13 cellular contexts compared by ENCODE assay signal in genomic region chr10:102300289-102300843, GRCh38. TPM values are rescaled to one million over a fixed set of nuclear protein-coding genes. Genes with fewer than 3 reads are reported as not detected.
DNase-seq lines count a peak whose midpoint lies in the region; ATAC-seq lines count a peak whose summit lies in the region.
"Had no signal": no experiment of that assay in that cellular context is flagged by ENCODE, and none has a peak within 500 bp of the region (broad histone marks: within the 10 kb centered on the region; RNA-seq: fewer than 3 reads in every experiment).

No MANE protein-coding gene starts in this region.

- peaks cover 6% of the 10 kb centered on the region for H3K36me3 Mint-ChIP-seq in activated CD4-positive, alpha-beta T cell treated with anti-CD3 and anti-CD28 coated beads for 36 hours (ENCODE audit: low read depth)
- H3K36me3 Mint-ChIP-seq in activated T-helper 1 cell treated with anti-CD3 and anti-CD28 coated beads, Interleukin-12 subunit alpha, Interleukin-12 subunit beta, Interleukin-2, Interleukin-4 antibody, amounts not matched to agents 30 ng/mL and 10 ng/mL and 1 ng/mL, durations not matched to agents 14 hours and 24 hours and 36 hours (ENCODE audit: low read depth), result peaks cover 3% of the 10 kb centered on the region
- H3K36me3 Mint-ChIP-seq in stimulated activated memory B cell treated with anti-CD40 and anti-IgM and Interleukin-4, amounts not matched to agents 10 μg/mL and 1 μg/mL and 100 μg/mL, for 72 hours, result peaks cover 12% of the 10 kb centered on the region

- no peak for DNase-seq in activated CD4-positive, alpha-beta T cell treated with anti-CD3 and anti-CD28 coated beads for 36 hours
- no peak for DNase-seq in activated CD4-positive, alpha-beta T cell treated with anti-CD3 and anti-CD28 coated beads for 48 hours
- DNase-seq in activated T-helper 1 cell treated with anti-CD3 and anti-CD28 coated beads, Interleukin-12 subunit alpha, Interleukin-12 subunit beta, Interleukin-2, Interleukin-4 antibody, amounts not matched to agents 30 ng/mL and 10 ng/mL and 1 ng/mL, durations not matched to agents 14 hours and 24 hours and 36 hours (ENCODE audit: low spot score), result no peak
- DNase-seq in Right ventricle myocardium superior (no peak), NCI-H146 treated with DMSO at 0.1 percent for 48 hours (lab: John Stamatoyannopoulos, UW; ENCODE audit: unreplicated experiment) (no peak), NCI-H1694 treated with DMSO at 0.1 percent for 48 hours (lab: John Stamatoyannopoulos, UW) (no peak)
- DNase-seq: GOT3, NCI-H524, small intestine, substantia nigra, T1000 had no signal

- H3K27me3 Mint-ChIP-seq in activated CD4-positive, alpha-beta T cell treated with anti-CD3 and anti-CD28 coated beads for 36 hours, result no peaks in the 10 kb centered on the region
- H3K27me3 Mint-ChIP-seq in activated T-helper 1 cell treated with anti-CD3 and anti-CD28 coated beads, Interleukin-12 subunit alpha, Interleukin-12 subunit beta, Interleukin-2, Interleukin-4 antibody, amounts not matched to agents 30 ng/mL and 10 ng/mL and 1 ng/mL, durations not matched to agents 14 hours and 24 hours and 36 hours (ENCODE audit: insufficient read depth), result no peaks in the 10 kb centered on the region
- no peaks in the 10 kb centered on the region for H3K27me3 Mint-ChIP-seq in stimulated activated memory B cell treated with anti-CD40 and anti-IgM and Interleukin-4, amounts not matched to agents 10 μg/mL and 1 μg/mL and 100 μg/mL, for 72 hours

- intact Hi-C loops in activated CD4-positive, alpha-beta T cell treated with anti-CD3 and anti-CD28 coated beads for 36 hours (cut with DNase I, micrococcal nuclease), result loop anchor here in 1 of 2 experiments (1.0 kb wide), 1 partner anchor 32 kb away; no protein-coding TSS in a partner anchor
- intact Hi-C loops in activated T-helper 1 cell treated with anti-CD3 and anti-CD28 coated beads, Interleukin-12 subunit alpha, Interleukin-12 subunit beta, Interleukin-2, Interleukin-4 antibody, amounts not matched to agents 30 ng/mL and 10 ng/mL and 1 ng/mL, durations not matched to agents 14 hours and 24 hours and 36 hours (cut with micrococcal nuclease), result no loop called here
- intact Hi-C loops in Right ventricle myocardium superior (cut with DNase I), result no loop called here

- peaks cover 24% of the 10 kb centered on the region for H3K4me1 Mint-ChIP-seq in activated CD4-positive, alpha-beta T cell treated with anti-CD3 and anti-CD28 coated beads for 36 hours
- peaks cover 11% of the 10 kb centered on the region for H3K4me1 Mint-ChIP-seq in activated T-helper 1 cell treated with anti-CD3 and anti-CD28 coated beads, Interleukin-12 subunit alpha, Interleukin-12 subunit beta, Interleukin-2, Interleukin-4 antibody, amounts not matched to agents 30 ng/mL and 10 ng/mL and 1 ng/mL, durations not matched to agents 14 hours and 24 hours and 36 hours (ENCODE audit: low read depth)
- H3K4me1 Mint-ChIP-seq in stimulated activated memory B cell treated with anti-CD40 and anti-IgM and Interleukin-4, amounts not matched to agents 10 μg/mL and 1 μg/mL and 100 μg/mL, for 72 hours, result peaks cover 15% of the 10 kb centered on the region

- CTCF ChIA-PET in activated CD4-positive, alpha-beta T cell treated with anti-CD3 and anti-CD28 coated beads for 36 hours (lab: Charles Lee), result interaction anchor here (0.6 to 1.6 kb wide), 8 partner anchors 9 to 459 kb away, joined by 3 to 7 read pairs (median 4); no protein-coding TSS in a partner anchor

- no peaks in the 10 kb centered on the region for H3K9me3 Mint-ChIP-seq in activated CD4-positive, alpha-beta T cell treated with anti-CD3 and anti-CD28 coated beads for 36 hours (ENCODE audit: low read depth)
- H3K9me3 Mint-ChIP-seq in activated T-helper 1 cell treated with anti-CD3 and anti-CD28 coated beads, Interleukin-12 subunit alpha, Interleukin-12 subunit beta, Interleukin-2, Interleukin-4 antibody, amounts not matched to agents 30 ng/mL and 10 ng/mL and 1 ng/mL, durations not matched to agents 14 hours and 24 hours and 36 hours, result no peaks in the 10 kb centered on the region
- no peaks in the 10 kb centered on the region for H3K9me3 Mint-ChIP-seq in stimulated activated memory B cell treated with anti-CD40 and anti-IgM and Interleukin-4, amounts not matched to agents 10 μg/mL and 1 μg/mL and 100 μg/mL, for 72 hours

- H3K27ac Mint-ChIP-seq in activated CD4-positive, alpha-beta T cell treated with anti-CD3 and anti-CD28 coated beads for 36 hours, result peak overlapping the region; percentile 48
- peak overlapping the region; percentile 86 for H3K27ac Mint-ChIP-seq in activated T-helper 1 cell treated with anti-CD3 and anti-CD28 coated beads, Interleukin-12 subunit alpha, Interleukin-12 subunit beta, Interleukin-2, Interleukin-4 antibody, amounts not matched to agents 30 ng/mL and 10 ng/mL and 1 ng/mL, durations not matched to agents 14 hours and 24 hours and 36 hours
- peak overlapping the region; percentile 70 for H3K27ac Mint-ChIP-seq in stimulated activated memory B cell treated with anti-CD40 and anti-IgM and Interleukin-4, amounts not matched to agents 10 μg/mL and 1 μg/mL and 100 μg/mL, for 72 hours

- no peak overlapping the region for H3K4me3 Mint-ChIP-seq in activated CD4-positive, alpha-beta T cell treated with anti-CD3 and anti-CD28 coated beads for 36 hours
- H3K4me3 Mint-ChIP-seq in activated T-helper 1 cell treated with anti-CD3 and anti-CD28 coated beads, Interleukin-12 subunit alpha, Interleukin-12 subunit beta, Interleukin-2, Interleukin-4 antibody, amounts not matched to agents 30 ng/mL and 10 ng/mL and 1 ng/mL, durations not matched to agents 14 hours and 24 hours and 36 hours, result no peak overlapping the region
- H3K4me3 Mint-ChIP-seq in stimulated activated memory B cell treated with anti-CD40 and anti-IgM and Interleukin-4, amounts not matched to agents 10 μg/mL and 1 μg/mL and 100 μg/mL, for 72 hours, result no peak overlapping the region

- ATAC-seq in activated CD4-positive, alpha-beta T cell treated with anti-CD3 and anti-CD28 coated beads for 36 hours, result peak; percentile 75
- ATAC-seq in Right ventricle myocardium superior (ENCODE audit: poor library complexity) (peak; percentile 78), HG02852 (IDR thresholded peaks at IDR 0.05; ENCODE audit: unreplicated experiment) (no peak)
- peak; percentile 34 for ATAC-seq in stimulated activated memory B cell treated with anti-CD40 and anti-IgM and Interleukin-4, amounts not matched to agents 10 μg/mL and 1 μg/mL and 100 μg/mL, for 72 hours

- POLR2A ChIA-PET in activated CD4-positive, alpha-beta T cell treated with anti-CD3 and anti-CD28 coated beads for 36 hours (lab: Charles Lee), result interaction anchor here (0.6 to 1.4 kb wide), 5 partner anchors 10 to 305 kb away, joined by 3 to 4 read pairs (median 3); no protein-coding TSS in a partner anchor

RNA-seq across cellular contexts. Expression of gene GBF1, which starts 55.0 kb away (rescaled TPM):
- 10 to 100 TPM; 33.1 to 37.5 TPM for total RNA-seq in activated CD4-positive, alpha-beta T cell treated with anti-CD3 and anti-CD28 coated beads for 36 hours
- 46.7 TPM in 2 replicates for total RNA-seq in activated T-helper 1 cell treated with anti-CD3 and anti-CD28 coated beads, Interleukin-12 subunit alpha, Interleukin-12 subunit beta, Interleukin-2, Interleukin-4 antibody, amounts not matched to agents 30 ng/mL and 10 ng/mL and 1 ng/mL, durations not matched to agents 14 hours and 24 hours and 36 hours
- 41.4 TPM for total RNA-seq in Right ventricle myocardium superior

RNA-seq across cellular contexts. Expression of gene PITX3, which starts 59.1 kb away (rescaled TPM):
- under 1 TPM; 0.66 to 0.81 TPM for total RNA-seq in activated CD4-positive, alpha-beta T cell treated with anti-CD3 and anti-CD28 coated beads for 36 hours
- 0.17 and 0.44 TPM in 2 replicates for total RNA-seq in activated T-helper 1 cell treated with anti-CD3 and anti-CD28 coated beads, Interleukin-12 subunit alpha, Interleukin-12 subunit beta, Interleukin-2, Interleukin-4 antibody, amounts not matched to agents 30 ng/mL and 10 ng/mL and 1 ng/mL, durations not matched to agents 14 hours and 24 hours and 36 hours
- total RNA-seq in Right ventricle myocardium superior, result 3.4 TPM
